12 cellular contexts compared by ENCODE assay signal in the genomic region with DNA sequence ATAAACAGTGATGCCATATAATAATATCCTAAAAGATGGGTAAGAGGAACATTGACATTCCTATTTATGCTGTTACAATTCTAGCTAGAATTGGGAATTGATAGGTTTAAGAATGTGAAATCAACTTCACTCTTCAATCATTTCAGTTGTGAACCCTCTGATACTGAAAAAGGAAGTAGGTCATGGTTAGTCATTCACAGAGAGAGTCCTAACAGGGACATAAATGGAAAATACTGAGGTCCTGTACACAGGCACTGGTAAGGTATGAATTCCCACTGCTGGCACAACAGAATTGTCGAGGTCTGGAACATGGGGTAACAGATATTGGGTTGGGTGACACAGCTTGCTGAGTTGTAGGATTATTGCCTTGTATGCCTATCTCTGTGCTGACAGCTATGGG.
DNase-seq lines count a peak whose midpoint lies in the region; ATAC-seq and TF ChIP-seq lines count a peak whose summit lies in the region.
"Had no signal": no experiment of that assay in that cellular context is flagged by ENCODE, and none has a peak within 500 bp of the region (broad histone marks: within the 10 kb centered on the region; RNA-seq: fewer than 3 reads in every experiment).

No MANE protein-coding gene starts in this region.

- H3K4me3 ChIP-seq in dorsolateral prefrontal cortex = no peak overlapping the region
- no peak overlapping the region for H3K4me3 ChIP-seq in tibial nerve
- H3K4me3 ChIP-seq: mucosa of descending colon, prostate gland had no signal

- WGBS in tibial nerve, 2 donors = 93 to 100% methylated on average over 1 of the region's 1 CpG

- ATAC-seq in GM18868 (IDR thresholded peaks at IDR 0.05; ENCODE audit: unreplicated experiment) (peak; percentile 64), GM21526 (IDR thresholded peaks at IDR 0.05; ENCODE audit: low FRiP score, unreplicated experiment) (peak; percentile 77), HG03060 (IDR thresholded peaks at IDR 0.05; ENCODE audit: low read depth, unreplicated experiment) (peak; percentile 77)
- ATAC-seq: mucosa of descending colon had no signal

- no peak for TF ChIP-seq POLR2A in tibial nerve (IDR thresholded peaks at IDR 0.05)

- H3K9me3 ChIP-seq in tibial nerve = no peaks in the 10 kb centered on the region
- H3K9me3 ChIP-seq: mucosa of descending colon, prostate gland had no signal

- no peaks in the 10 kb centered on the region for H3K27me3 Mint-ChIP-seq in activated naive CD8-positive, alpha-beta T cell

- H3K4me1 Mint-ChIP-seq in activated naive CD8-positive, alpha-beta T cell (ENCODE audit: low read depth) = peaks cover 7% of the 10 kb centered on the region
- H3K4me1 Mint-ChIP-seq: CD14-positive monocyte had no signal

- H3K36me3 Mint-ChIP-seq in activated naive CD8-positive, alpha-beta T cell = no peaks in the 10 kb centered on the region
- H3K36me3 Mint-ChIP-seq: CD14-positive monocyte had no signal

- H3K27ac ChIP-seq in dorsolateral prefrontal cortex (no peak overlapping the region), tibial nerve (no peak overlapping the region)
- H3K27ac ChIP-seq: prostate gland had no signal

- intact Hi-C loops in dorsolateral prefrontal cortex (cut with DNase I) = no loop called here

- no peak for DNase-seq in dorsolateral prefrontal cortex
- no peak for DNase-seq in C1 segment of cervical spinal cord (lab: John Stamatoyannopoulos, UW)
- no peak for DNase-seq in NCI-H748 (lab: John Stamatoyannopoulos, UW; ENCODE audit: unreplicated experiment)
- no peak for DNase-seq in tibial nerve (ENCODE audit: low spot score in 2 of 2)
- DNase-seq: GDM1, mucosa of descending colon had no signal

- peaks cover 0 to 4% (median 0%) of the 10 kb centered on the region in 45 donors for H3K27me3 ChIP-seq in dorsolateral prefrontal cortex
- H3K27me3 ChIP-seq in tibial nerve = no peaks in the 10 kb centered on the region

- H3K4me1 ChIP-seq in tibial nerve = no peaks in the 10 kb centered on the region
- H3K4me1 ChIP-seq: prostate gland had no signal

- TF ChIP-seq CTCF in dorsolateral prefrontal cortex (IDR thresholded peaks at IDR 0.05 in 54 of 56, conservative IDR thresholded peaks at IDR 0.05 in 2 of 56; ENCODE audit: low read depth in 1 of 56, partially characterized antibody in 56 of 56) (no peak), tibial nerve (IDR thresholded peaks at IDR 0.05) (no peak)

- H3K36me3 ChIP-seq in tibial nerve = no peaks in the 10 kb centered on the region
- H3K36me3 ChIP-seq: prostate gland had no signal

- H3K27ac Mint-ChIP-seq in activated naive CD8-positive, alpha-beta T cell = peak overlapping the region; percentile 4
- H3K27ac Mint-ChIP-seq: CD14-positive monocyte had no signal

- H3K9me3 Mint-ChIP-seq in activated naive CD8-positive, alpha-beta T cell (ENCODE audit: low read depth) = peaks cover 6% of the 10 kb centered on the region

- no peak for TF ChIP-seq EP300 in tibial nerve (IDR thresholded peaks at IDR 0.05)

- H3K4me3 Mint-ChIP-seq in activated naive CD8-positive, alpha-beta T cell = no peak overlapping the region
- H3K4me3 Mint-ChIP-seq: CD14-positive monocyte had no signal
